ENCODE assay signal across 16 cellular contexts in the genomic region with DNA sequence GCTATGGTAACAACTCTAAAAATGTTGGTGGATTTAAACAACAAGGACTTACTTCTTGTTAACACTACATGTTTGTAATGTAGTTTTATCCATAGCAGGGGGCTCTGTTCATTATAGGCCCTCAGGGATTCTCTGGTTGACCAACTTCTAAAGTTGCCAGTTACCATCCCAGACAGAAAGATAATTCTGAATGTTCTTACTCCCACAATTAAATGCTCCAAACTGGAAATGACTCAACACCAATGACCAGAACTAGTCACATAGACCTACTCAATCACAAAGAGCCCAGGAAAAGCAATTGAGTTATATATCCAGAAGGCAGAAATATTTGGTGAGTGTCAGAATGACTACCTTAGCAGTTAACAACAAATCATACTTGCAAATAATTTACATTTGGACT.
"Had no signal": no experiment of that assay in that cellular context is flagged by ENCODE, and none has a peak within 500 bp of the region (broad histone marks: within the 10 kb centered on the region; RNA-seq: fewer than 3 reads in every experiment).

No MANE protein-coding gene starts in this region.

- H3K27me3 ChIP-seq: heart left ventricle, right atrium auricular region, sigmoid colon, testis, tibial nerve, upper lobe of right lung, vagina had no signal

- H3K4me3 ChIP-seq: heart left ventricle, right atrium auricular region, sigmoid colon, skin epidermis, testis, tibial nerve, upper lobe of right lung, vagina had no signal

- H3K27ac ChIP-seq: heart left ventricle, right atrium auricular region, sigmoid colon, skin epidermis, testis, tibial nerve, upper lobe of right lung, vagina had no signal

- ATAC-seq: effector memory CD8-positive, alpha-beta T cell; heart left ventricle; left lobe of liver; natural killer cell; stimulated activated naive B cell treated with anti-CD40 and anti-IgM and Interleukin-4, amounts not matched to agents 10 μg/mL and 1 μg/mL and 100 μg/mL, for 72 hours; stimulated activated naive CD8-positive, alpha-beta T cell treated with anti-CD3 and anti-CD28 coated beads, Interleukin-15, amount 100 ng/mL, for 72 hours; upper lobe of right lung had no signal

- H3K4me1 ChIP-seq: heart left ventricle, right atrium auricular region, sigmoid colon, testis, tibial nerve, upper lobe of right lung, vagina had no signal

- H3K36me3 ChIP-seq: heart left ventricle, right atrium auricular region, sigmoid colon, tibial nerve, upper lobe of right lung, vagina had no signal

- DNase-seq: effector memory CD8-positive, alpha-beta T cell; heart left ventricle; hippocampal formation; natural killer cell; sigmoid colon; stimulated activated CD4-positive, alpha-beta T cell treated with anti-CD3 and anti-CD28 coated beads, Interleukin-2, amount 100 ng/mL, for 24 hours; stimulated activated CD4-positive, alpha-beta T cell treated with anti-CD3 and anti-CD28 coated beads, Interleukin-4, amount 100 ng/mL, for 4 hours; stimulated activated naive B cell treated with anti-CD40 and anti-IgM and Interleukin-4, amounts not matched to agents 10 μg/mL and 1 μg/mL and 100 μg/mL, for 72 hours; stimulated activated naive CD8-positive, alpha-beta T cell treated with anti-CD3 and anti-CD28 coated beads, Interleukin-15, amount 100 ng/mL, for 72 hours; testis; upper lobe of right lung had no signal
